Comparison of ENCODE assay signal across 10 cellular contexts in the genomic region with DNA sequence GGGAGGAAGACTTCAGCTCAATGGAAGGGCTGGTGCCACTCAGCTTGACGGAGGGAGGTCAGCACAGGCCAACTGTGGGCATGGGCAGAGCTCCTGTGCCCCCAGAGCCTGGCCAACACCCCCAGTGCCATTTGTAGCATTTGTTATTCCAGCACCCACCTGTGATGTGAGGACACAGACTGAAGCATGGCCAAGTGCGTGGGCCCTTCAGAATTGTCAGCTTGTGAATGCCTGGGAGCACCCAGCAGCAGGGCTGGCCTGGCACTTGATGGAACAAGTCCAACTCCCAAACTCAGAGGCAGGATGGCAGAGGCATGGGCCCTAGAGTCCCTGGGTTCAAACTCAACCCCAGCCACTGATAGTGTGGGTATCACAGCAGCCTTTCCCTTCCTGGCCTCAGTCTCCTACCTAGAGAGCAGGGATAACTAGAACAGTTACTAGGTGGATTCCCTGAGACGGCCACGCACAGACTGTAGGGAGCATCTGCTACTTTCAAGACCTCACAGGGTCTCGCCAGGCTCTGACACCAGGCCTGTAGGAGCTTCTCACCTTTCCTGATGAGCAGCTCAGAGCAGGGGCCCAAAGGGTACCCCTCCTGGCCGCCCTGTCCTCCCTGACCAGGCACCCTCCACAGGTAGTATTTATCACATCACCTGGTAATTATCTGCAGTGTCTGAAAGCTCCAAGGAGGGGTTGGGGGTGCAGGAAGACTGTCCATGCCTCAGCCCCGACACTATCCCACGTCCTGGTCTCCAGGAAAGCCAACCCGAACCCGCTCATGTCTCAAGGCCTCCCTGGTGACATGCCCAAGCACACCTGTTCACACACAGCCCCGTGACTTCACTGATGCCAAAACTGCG. TPM values are rescaled to one million over a fixed set of nuclear protein-coding genes. Genes with fewer than 3 reads are reported as not detected.
DNase-seq lines count a peak whose midpoint lies in the region; ATAC-seq and TF ChIP-seq lines count a peak whose summit lies in the region.
"Not testable (repeated sequence)": the region's sequence is repeated elsewhere in the genome, so short reads cannot be mapped to it uniquely, and the experiment has no call there.
"Had no signal": no experiment of that assay in that cellular context is flagged by ENCODE, and none has a peak within 500 bp of the region (broad histone marks: within the 10 kb centered on the region; RNA-seq: fewer than 3 reads in every experiment).

No MANE protein-coding gene starts in this region.

- H3K36me3 ChIP-seq in left lung: peaks cover 0 to 20% of the 10 kb centered on the region in 2 donors
- peaks cover 7 to 10% of the 10 kb centered on the region in 2 donors for H3K36me3 ChIP-seq in neuronal stem cell (replicated peaks in 1 of 2; ENCODE audit: control insufficient read depth in 2 of 2, insufficient read depth in 2 of 2, low read length in 2 of 2)

- H3K4me3 Mint-ChIP-seq in CD14-positive monocyte; T-helper 2 cell treated with Interferon-gamma antibody and Interleukin-4, amounts not matched to agents 5 μg/mL and 100 μg/mL, for 36 hours: not testable (repeated sequence)
- H3K4me3 Mint-ChIP-seq in effector memory CD8-positive, alpha-beta T cell: peak overlapping the region in 1 of 2 donors; percentile 18

- H4K8ac ChIP-seq in neuronal stem cell (ENCODE audit: low read depth, low read length): not testable (repeated sequence)

- ATAC-seq in effector memory CD8-positive, alpha-beta T cell (replicated peaks); left lung: not testable (repeated sequence)
- peak; percentile 10 for ATAC-seq in stimulated activated naive CD8-positive, alpha-beta T cell treated with anti-CD3 and anti-CD28 coated beads, Interleukin-15, Interleukin-2, amounts not matched to agents 100 U/mL and 50 U/mL, for 24 hours

- H2BK12ac ChIP-seq in neuronal stem cell (ENCODE audit: low read length): peak overlapping the region; percentile 10

- not testable (repeated sequence) for H3K9ac ChIP-seq in neuronal stem cell (ENCODE audit: low read depth, low read length, poor library complexity)

- no CpG with 5 or more reads among the region's 12 CpGs for WGBS in neuronal stem cell (ENCODE audit: extremely low coverage in 2 of 2, insufficient read length in 2 of 2, insufficient replicate concordance in 1 of 2), 2 donors

- H3K79me1 ChIP-seq in neuronal stem cell (ENCODE audit: low read depth, low read length): not testable (repeated sequence)

- not testable (repeated sequence) for H3K27ac ChIP-seq in left lung; neuronal stem cell (replicated peaks; ENCODE audit: low read length)

- H3K4me2 ChIP-seq in neuronal stem cell (ENCODE audit: insufficient read depth, low read length, poor library complexity, severe bottlenecking): not testable (repeated sequence)

- TF ChIP-seq CTCF in CD14-positive monocyte (IDR thresholded peaks at IDR 0.05); left lung (IDR thresholded peaks at IDR 0.05): not testable (repeated sequence)

- not testable (repeated sequence) for H2AK5ac ChIP-seq in neuronal stem cell (ENCODE audit: low read depth, low read length)

- H3K14ac ChIP-seq in neuronal stem cell (ENCODE audit: low read length): not testable (repeated sequence)

- DNase-seq in CD14-positive monocyte (ENCODE audit: low spot score); T-helper 2 cell treated with Interferon-gamma antibody and Interleukin-4, amounts not matched to agents 5 μg/mL and 100 μg/mL, for 36 hours (ENCODE audit: low spot score); effector memory CD8-positive, alpha-beta T cell; neuronal stem cell (ENCODE audit: low spot score); stimulated activated naive CD8-positive, alpha-beta T cell treated with anti-CD3 and anti-CD28 coated beads, Interleukin-15, Interleukin-2, amounts not matched to agents 100 U/mL and 50 U/mL, for 24 hours: not testable (repeated sequence)
- peak; percentile 1 for DNase-seq in activated CD8-positive, alpha-beta memory T cell treated with anti-CD3 and anti-CD28 coated beads, Interleukin-2, amount 50 U/mL, for 4 hours
- peak; percentile 27 to 44 for DNase-seq in left lung

- H3K4me3 ChIP-seq in left lung; neuronal stem cell (ENCODE audit: low read length in 2 of 2): not testable (repeated sequence)

- H3K9me3 Mint-ChIP-seq in CD14-positive monocyte; T-helper 2 cell treated with Interferon-gamma antibody and Interleukin-4, amounts not matched to agents 5 μg/mL and 100 μg/mL, for 36 hours; effector memory CD8-positive, alpha-beta T cell: not testable (repeated sequence)

- H3K27me3 ChIP-seq in left lung; neuronal stem cell (ENCODE audit: control insufficient read depth in 3 of 3, insufficient read depth in 3 of 3, low read depth in 1 of 3, low read length in 3 of 3): not testable (repeated sequence)

- not testable (repeated sequence) for H2BK120ac ChIP-seq in neuronal stem cell (ENCODE audit: low read depth, low read length)

- intact Hi-C loops in CD14-positive monocyte (cut with micrococcal nuclease); left lung (cut with DNase I): not testable (repeated sequence)

- H3K36me3 Mint-ChIP-seq in CD14-positive monocyte: peaks cover 23 to 55% of the 10 kb centered on the region in 2 donors
- not testable (repeated sequence) for H3K36me3 Mint-ChIP-seq in T-helper 2 cell treated with Interferon-gamma antibody and Interleukin-4, amounts not matched to agents 5 μg/mL and 100 μg/mL, for 36 hours (ENCODE audit: low read depth); effector memory CD8-positive, alpha-beta T cell (ENCODE audit: insufficient read depth)

- not testable (repeated sequence) for H3K27me3 Mint-ChIP-seq in CD14-positive monocyte (ENCODE audit: low read depth in 3 of 3); T-helper 2 cell treated with Interferon-gamma antibody and Interleukin-4, amounts not matched to agents 5 μg/mL and 100 μg/mL, for 36 hours (ENCODE audit: low read depth); effector memory CD8-positive, alpha-beta T cell

- peaks cover 0 to 13% of the 10 kb centered on the region in 2 donors for H3K4me1 ChIP-seq in left lung
- H3K4me1 ChIP-seq in neuronal stem cell (ENCODE audit: control insufficient read depth in 2 of 2, insufficient read depth in 1 of 2, low read depth in 1 of 2, low read length in 2 of 2): peaks cover 0 to 12% of the 10 kb centered on the region in 2 donors

- H2BK5ac ChIP-seq in neuronal stem cell (ENCODE audit: low read length): not testable (repeated sequence)

- peak overlapping the region; percentile 80 for H3K23ac ChIP-seq in neuronal stem cell (ENCODE audit: low read depth, low read length, poor library complexity)

- H3K27ac Mint-ChIP-seq in CD14-positive monocyte: peak overlapping the region in 6 of 7 donors; percentile 27 to 88 (median 81)
- H3K27ac Mint-ChIP-seq in T-helper 2 cell treated with Interferon-gamma antibody and Interleukin-4, amounts not matched to agents 5 μg/mL and 100 μg/mL, for 36 hours: peak overlapping the region; percentile 15
- peak overlapping the region; percentile 74 to 85 for H3K27ac Mint-ChIP-seq in effector memory CD8-positive, alpha-beta T cell

- H3K4me1 Mint-ChIP-seq in CD14-positive monocyte: peaks cover 39% of the 10 kb centered on the region
- H3K4me1 Mint-ChIP-seq in T-helper 2 cell treated with Interferon-gamma antibody and Interleukin-4, amounts not matched to agents 5 μg/mL and 100 μg/mL, for 36 hours (ENCODE audit: low read depth): peaks cover 18% of the 10 kb centered on the region
- peaks cover 17 to 21% of the 10 kb centered on the region in 2 donors for H3K4me1 Mint-ChIP-seq in effector memory CD8-positive, alpha-beta T cell (ENCODE audit: low read depth in 2 of 2)

- not testable (repeated sequence) for H3K9me3 ChIP-seq in left lung; neuronal stem cell (replicated peaks in 1 of 2; ENCODE audit: control insufficient read depth in 2 of 2, insufficient read depth in 1 of 2, low read depth in 1 of 2, low read length in 2 of 2)

- H2BK15ac ChIP-seq in neuronal stem cell (ENCODE audit: low read length): not testable (repeated sequence)

- H3K4ac ChIP-seq in neuronal stem cell (ENCODE audit: low read length): not testable (repeated sequence)

- not testable (repeated sequence) for H2AFZ ChIP-seq in neuronal stem cell (ENCODE audit: low read length)

- not testable (repeated sequence) for H4K91ac ChIP-seq in neuronal stem cell (ENCODE audit: low read depth, low read length, poor library complexity)

- peak overlapping the region; percentile 64 for H3K18ac ChIP-seq in neuronal stem cell (ENCODE audit: low read length)

RNA-seq across cellular contexts. Expression of a gene that starts 13.7 kb away (rescaled TPM):
- polyA plus RNA-seq in CD14-positive monocyte: 1 to 10 TPM; 2.3 to 2.4 TPM
- 1 to 10 TPM in 1 of 2 donors, under 1 TPM in 1; 0.15 to 4.6 TPM for total RNA-seq in left lung
- polyA plus RNA-seq in neuronal stem cell (2013, experiment 1 of 2): not detected
- polyA plus RNA-seq in neuronal stem cell (2013, experiment 2 of 2): not detected
- total RNA-seq: A172, Calu3, HT-29 had no signal

RNA-seq across cellular contexts. Expression of a gene that starts 45.0 kb away (rescaled TPM):
- polyA plus RNA-seq in CD14-positive monocyte: not detected
- total RNA-seq in left lung: under 1 TPM; 0.70 to 0.99 TPM
- polyA plus RNA-seq in neuronal stem cell (2013, experiment 1 of 2): 0.26 TPM
- 0.26 TPM for polyA plus RNA-seq in neuronal stem cell (2013, experiment 2 of 2)
- total RNA-seq: A172, HT-29 had no signal

Comparison
In these comparisons a context has a peak if more than half of its experiments do, and no peak if none do; other contexts are left out.
1. H3K27ac Mint-ChIP-seq: peak in every context shown above with its lines; median percentile 81 in CD14-positive monocyte; 80 in effector memory CD8-positive, alpha-beta T cell; 15 in T-helper 2 cell treated with Interferon-gamma antibody and Interleukin-4, amounts not matched to agents 5 μg/mL and 100 μg/mL, for 36 hours.